8 cellular contexts compared by ENCODE assay signal in the genomic region with DNA sequence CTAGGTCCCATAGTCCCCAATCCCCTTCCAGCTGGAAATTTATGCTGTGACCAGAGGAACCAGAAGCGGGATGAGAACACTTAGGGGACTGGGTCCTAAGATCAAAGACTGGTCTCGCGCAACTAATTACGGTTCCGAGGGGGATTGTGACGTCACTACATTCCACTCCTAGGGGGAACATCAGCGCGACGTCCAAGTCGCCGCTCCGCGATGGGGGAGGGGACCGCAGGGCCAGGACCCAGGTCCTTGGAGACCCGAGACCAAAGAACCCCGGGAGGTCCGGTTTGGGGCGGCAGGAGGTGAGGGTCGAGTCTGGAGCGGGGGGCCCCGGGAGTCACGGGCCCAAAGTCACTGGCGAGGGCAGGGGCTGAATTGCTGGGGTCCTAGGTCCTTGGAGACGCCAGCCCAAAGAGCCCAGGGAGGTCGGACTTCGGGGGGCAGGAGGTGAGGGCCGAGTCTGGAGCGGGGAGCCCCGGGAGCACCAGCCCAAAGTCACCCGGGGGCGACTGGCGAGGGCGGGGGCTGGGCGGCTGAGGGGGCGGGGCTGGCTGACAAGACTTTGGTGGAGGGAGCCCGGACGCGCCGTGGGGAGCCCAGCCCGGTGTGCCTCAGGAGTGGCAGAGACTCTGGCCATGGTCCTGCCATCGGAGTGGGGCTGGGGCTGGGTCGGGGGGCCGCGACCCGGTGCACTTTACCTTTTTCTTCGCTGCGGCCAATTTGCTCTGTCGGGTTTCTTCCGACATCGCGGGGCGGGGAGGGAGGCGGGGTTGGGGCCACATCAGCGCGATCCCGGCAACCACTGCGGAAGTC. TPM values are rescaled to one million over a fixed set of nuclear protein-coding genes. Genes with fewer than 3 reads are reported as not detected.
A peak's percentile ranks its signal among the peaks of the same experiment; 100 is the strongest.
DNase-seq lines count a peak whose midpoint lies in the region; ATAC-seq and TF ChIP-seq lines count a peak whose summit lies in the region.

Gene GOLGA2 (minus strand): TSS at position 810 of the 810 bp plus-strand sequence. CDS start 31 bp downstream, at position 779.

- H3K36me3 ChIP-seq in SJSA1 (peaks cover 31% of the 10 kb centered on the region), tibial artery (peaks cover 18 to 30% (median 27%) of the 10 kb centered on the region in 3 donors)

- H3K27ac Mint-ChIP-seq in effector memory CD8-positive, alpha-beta T cell = peak within 1 kb of the TSS; percentile 98 to 99

- DNase-seq in SJSA1 (ENCODE audit: low read depth in 1 of 2, low spot score in 2 of 2) = peak; percentile 54 to 55
- peak in 1 of 3 experiments; percentile 7 for DNase-seq in effector memory CD8-positive, alpha-beta T cell
- DNase-seq in medulla oblongata (ENCODE audit: extremely low spot score) = peak; percentile 16
- no peak for DNase-seq in tibial artery
- DNase-seq in NCI-H2171 treated with DMSO at 0.1 percent for 48 hours (lab: John Stamatoyannopoulos, UW) = no peak

- H3K4me3 ChIP-seq in SJSA1 (peak within 1 kb of the TSS; percentile 82), tibial artery (peak within 1 kb of the TSS; percentile 68 to 94)

- H3K36me3 Mint-ChIP-seq in effector memory CD8-positive, alpha-beta T cell (ENCODE audit: insufficient read depth) = peaks cover 38% of the 10 kb centered on the region

- ATAC-seq in GM18861 (IDR thresholded peaks at IDR 0.05; ENCODE audit: unreplicated experiment) = peak; percentile 13
- ATAC-seq in HG02981 (IDR thresholded peaks at IDR 0.05; ENCODE audit: unreplicated experiment) = peak; percentile 44
- peak; percentile 57 for ATAC-seq in effector memory CD8-positive, alpha-beta T cell (replicated peaks)

- TF ChIP-seq CTCF in C4-2B (conservative IDR thresholded peaks at IDR 0.05) = no peak
- no peak for TF ChIP-seq CTCF in tibial artery (IDR thresholded peaks at IDR 0.05)

- H3K9me3 Mint-ChIP-seq in effector memory CD8-positive, alpha-beta T cell = no peaks in the 10 kb centered on the region

- intact Hi-C loops in tibial artery (cut with DNase I; ENCODE audit: low total_unique reads) = no loop called here

- peak within 1 kb of the TSS; percentile 95 to 98 for H3K4me3 Mint-ChIP-seq in effector memory CD8-positive, alpha-beta T cell

- H3K9me3 ChIP-seq in SJSA1 (replicated peaks) (no peaks in the 10 kb centered on the region), tibial artery (no peaks in the 10 kb centered on the region)

- H3K27me3 Mint-ChIP-seq in effector memory CD8-positive, alpha-beta T cell = no peaks in the 10 kb centered on the region

- H3K27ac ChIP-seq in C4-2B = peak within 1 kb of the TSS; percentile 88
- peak within 1 kb of the TSS; percentile 96 for H3K27ac ChIP-seq in SJSA1
- H3K27ac ChIP-seq in tibial artery = peak within 1 kb of the TSS; percentile 83 to 88

- H3K4me1 ChIP-seq in SJSA1 (replicated peaks) = peaks cover 13% of the 10 kb centered on the region
- H3K4me1 ChIP-seq in tibial artery = peaks cover 0 to 29% (median 22%) of the 10 kb centered on the region in 4 donors

- H3K27me3 ChIP-seq in SJSA1 (replicated peaks) (no peaks in the 10 kb centered on the region), tibial artery (no peaks in the 10 kb centered on the region)

- peaks cover 22 to 29% of the 10 kb centered on the region in 2 donors for H3K4me1 Mint-ChIP-seq in effector memory CD8-positive, alpha-beta T cell (ENCODE audit: low read depth in 2 of 2)

RNA-seq across cellular contexts. Expression of gene GOLGA2, which starts in this region (rescaled TPM):
- 76.2 and 78.6 TPM in 2 replicates for total RNA-seq in SJSA1 (2014; rRNA removed; shearing (Covaris generic))

Comparison
In these comparisons a context has a peak if more than half of its experiments do, and no peak if none do; other contexts are left out.
1. DNase-seq: peak in SJSA1 (2 of 2) and medulla oblongata (single experiment); none in tibial artery (0 of 2) and NCI-H2171 treated with DMSO at 0.1 percent for 48 hours (single experiment).
2. Peak in every context shown above with its lines, with median percentiles within 50 percentile points of each other: H3K27ac ChIP-seq and ATAC-seq.